In the genomic region with DNA sequence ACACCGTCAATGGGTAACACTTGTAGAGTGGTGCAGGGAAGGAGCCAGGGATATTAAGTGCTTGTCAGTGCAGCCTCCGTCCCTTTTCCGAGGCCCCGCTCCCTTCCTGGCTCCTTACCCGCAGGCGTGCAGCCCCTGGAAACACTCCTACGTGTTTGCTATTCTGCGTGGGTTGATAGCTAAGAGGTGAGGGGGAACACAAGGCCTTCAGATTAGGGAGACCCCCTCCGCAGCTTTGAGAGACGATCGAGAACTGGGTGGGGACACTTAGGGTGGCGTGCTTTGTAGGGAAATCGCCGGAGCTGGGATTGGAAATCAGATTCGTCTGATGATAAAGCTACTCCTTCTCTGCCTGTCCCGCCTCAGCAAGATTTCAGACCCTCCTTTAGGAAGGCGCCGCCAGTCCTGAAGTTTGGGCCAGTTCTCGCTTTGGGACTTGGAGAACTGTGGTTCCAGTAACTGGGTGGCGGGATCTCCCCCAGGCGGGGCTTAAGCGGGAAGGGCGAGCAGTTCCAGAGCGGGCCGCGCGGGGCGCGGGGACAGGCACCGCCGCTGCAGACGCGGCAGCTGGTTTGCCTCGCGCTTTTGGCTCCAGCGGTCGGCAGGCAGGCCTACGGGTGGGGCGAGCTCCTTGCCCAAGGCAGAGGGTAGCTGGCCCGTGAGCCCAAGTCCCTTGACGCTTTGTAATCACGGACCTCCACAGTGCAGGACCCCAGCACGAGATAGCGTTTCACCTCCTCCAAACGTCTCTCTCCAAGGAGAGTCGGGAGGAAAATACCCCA, we compare ENCODE assay signal across 9 cellular contexts. TPM values are rescaled to one million over a fixed set of nuclear protein-coding genes. Genes with fewer than 3 reads are reported as not detected.
A peak's percentile ranks its signal among the peaks of the same experiment; 100 is the strongest.
DNase-seq lines count a peak whose midpoint lies in the region; ATAC-seq, FAIRE-seq and TF ChIP-seq lines count a peak whose summit lies in the region.
"Had no signal": no experiment of that assay in that cellular context is flagged by ENCODE, and none has a peak within 500 bp of the region (broad histone marks: within the 10 kb centered on the region; RNA-seq: fewer than 3 reads in every experiment).

No MANE protein-coding gene starts in this region.

- peaks cover 3% of the 10 kb centered on the region for H3K36me3 Mint-ChIP-seq in CD8-positive, alpha-beta T cell

- 2 to 3% methylated on average over 10 to 13 of the region's 46 CpGs for WGBS in gastroesophageal sphincter (ENCODE audit: low coverage in 1 of 2), 2 donors

- POLR2A ChIA-PET in CD8-positive, alpha-beta T cell (lab: Charles Lee), result no interaction called here

- H3K4me3 ChIP-seq in CD8-positive, alpha-beta T cell (ENCODE audit: low read depth, low read length), result peak overlapping the region; percentile 72
- H3K4me3 ChIP-seq in gastroesophageal sphincter (peak overlapping the region; percentile 48 to 58), neutrophil (ENCODE audit: low read depth in 1 of 2, low read length in 1 of 2) (peak overlapping the region; percentile 40 to 55)

- no peaks in the 10 kb centered on the region for H3K36me3 ChIP-seq in CD8-positive, alpha-beta T cell (ENCODE audit: insufficient read depth, low read length)
- H3K36me3 ChIP-seq in gastroesophageal sphincter (no peaks in the 10 kb centered on the region), neutrophil (no peaks in the 10 kb centered on the region)

- H3K9me3 ChIP-seq in CD8-positive, alpha-beta T cell (ENCODE audit: low read length), result no peaks in the 10 kb centered on the region
- H3K9me3 ChIP-seq in gastroesophageal sphincter (no peaks in the 10 kb centered on the region), neutrophil (no peaks in the 10 kb centered on the region)

- no peak overlapping the region for H3K27ac ChIP-seq in CD8-positive, alpha-beta T cell (ENCODE audit: low read depth, low read length)
- H3K27ac ChIP-seq in gastroesophageal sphincter, result peak overlapping the region; percentile 37 to 86 (median 78)
- no peak overlapping the region for H3K27ac ChIP-seq in neutrophil
- peak overlapping the region; percentile 57 for H3K27ac ChIP-seq in temporal lobe (ENCODE audit: low read depth, low read length)

- H3K9me3 Mint-ChIP-seq in CD8-positive, alpha-beta T cell, result no peaks in the 10 kb centered on the region

- CTCF ChIA-PET in CD8-positive, alpha-beta T cell (lab: Charles Lee), result interaction anchor here (0.9 to 1.2 kb wide), 3 partner anchors 14 to 17 kb away, joined by 3 to 4 read pairs (median 3); no protein-coding TSS in a partner anchor

- no peak for TF ChIP-seq EP300 in gastroesophageal sphincter (IDR thresholded peaks at IDR 0.05)

- H3K27me3 ChIP-seq in CD8-positive, alpha-beta T cell (ENCODE audit: insufficient read depth, low read length), result peaks cover 6% of the 10 kb centered on the region
- H3K27me3 ChIP-seq in gastroesophageal sphincter, result peaks cover 27% of the 10 kb centered on the region
- H3K27me3 ChIP-seq in neutrophil, result peaks cover 93% of the 10 kb centered on the region

- H3K27ac Mint-ChIP-seq in CD8-positive, alpha-beta T cell, result no peak overlapping the region

- intact Hi-C loops in CD8-positive, alpha-beta T cell (cut with DNase I, micrococcal nuclease), result no loop called here

- peaks cover 15% of the 10 kb centered on the region for H3K4me1 Mint-ChIP-seq in CD8-positive, alpha-beta T cell (ENCODE audit: low read depth)

- peak; percentile 5 to 69 (median 39) for DNase-seq in CD8-positive, alpha-beta T cell
- DNase-seq in GM20000 (ENCODE audit: low spot score) (peak; percentile 78), HTR-8/SVneo (ENCODE audit: insufficient read length, low spot score) (peak; percentile 84), RPMI7951 (ENCODE audit: low read depth) (peak; percentile 74)
- DNase-seq in activated gamma-delta T cell treated with anti-CD3 and anti-CD28 coated beads, Interleukin-2, amount 50 U/mL, for 16 hours (ENCODE audit: low read depth), result peak; percentile 35

- ATAC-seq in CD8-positive, alpha-beta T cell, result peak; percentile 84
- ATAC-seq in gastroesophageal sphincter, result peak; percentile 95

- peak; percentile 94 for FAIRE-seq in HTR-8/SVneo (lab: Jason Lieb, UNC)

- H3K27me3 Mint-ChIP-seq in CD8-positive, alpha-beta T cell (ENCODE audit: low read depth), result peaks cover 47% of the 10 kb centered on the region

- H3K4me1 ChIP-seq in CD8-positive, alpha-beta T cell (ENCODE audit: insufficient read depth, low read length), result no peaks in the 10 kb centered on the region
- H3K4me1 ChIP-seq in gastroesophageal sphincter (peaks cover 0 to 33% (median 5%) of the 10 kb centered on the region in 3 donors), neutrophil (ENCODE audit: control insufficient read depth in 1 of 2, insufficient read depth in 1 of 2, low read depth in 1 of 2, low read length in 1 of 2) (peaks cover 9 to 18% of the 10 kb centered on the region in 2 experiments)

- TF ChIP-seq POLR2A in gastroesophageal sphincter (IDR thresholded peaks at IDR 0.05), result peak; percentile 26 to 28

- H3K4me3 Mint-ChIP-seq in CD8-positive, alpha-beta T cell, result peak overlapping the region; percentile 90

- peak; percentile 28 for TF ChIP-seq CTCF in CD8-positive, alpha-beta T cell (IDR thresholded peaks at IDR 0.05)
- TF ChIP-seq CTCF in GM20000 (IDR thresholded peaks at IDR 0.05; ENCODE audit: extremely low read depth, missing control alignments) (peak; percentile 36), gastroesophageal sphincter (IDR thresholded peaks at IDR 0.05) (peak; percentile 78 to 94 (median 89)), neutrophil (IDR thresholded peaks at IDR 0.05) (no peak)

RNA-seq across cellular contexts. Expression of gene FAM107A, which starts 8.0 kb away (rescaled TPM):
- not detected for total RNA-seq in CD8-positive, alpha-beta T cell
- not detected in 2 replicates for total RNA-seq in RPMI7951 (2014; rRNA removed; shearing (Covaris generic))
- 100 to 1,000 TPM in 1 of 4 donors, 10 to 100 TPM in 3; 27.9 to 109 (median 83.8) TPM for total RNA-seq in gastroesophageal sphincter
- total RNA-seq in temporal lobe, result 32.2 TPM
- total RNA-seq: activated CD8-positive, alpha-beta memory T cell treated with anti-CD3 and anti-CD28 coated beads for 36 hours had no signal

RNA-seq across cellular contexts. Expression of gene ACOX2, which starts 48.2 kb away (rescaled TPM):
- total RNA-seq in CD8-positive, alpha-beta T cell, result not detected
- 5.3 and 8.1 TPM in 2 replicates for total RNA-seq in RPMI7951 (2014; rRNA removed; shearing (Covaris generic))
- total RNA-seq in gastroesophageal sphincter, result 10 to 100 TPM; 17.3 to 43.3 (median 23.6) TPM
- 0.98 TPM for total RNA-seq in temporal lobe
- total RNA-seq: activated CD8-positive, alpha-beta memory T cell treated with anti-CD3 and anti-CD28 coated beads for 36 hours had no signal

Comparison
In these comparisons a context has a peak if more than half of its experiments do, and no peak if none do; other contexts are left out.
1. H3K27ac ChIP-seq: peak in gastroesophageal sphincter (4 of 4) and temporal lobe (single experiment); none in CD8-positive, alpha-beta T cell (single experiment) and neutrophil (single experiment).
2. RNA of gene FAM107A, which starts 8.0 kb away (total RNA-seq): 27.9 to 109 TPM in gastroesophageal sphincter and 32.2 TPM in temporal lobe (single experiment); not detected in CD8-positive, alpha-beta T cell and not detected in RPMI7951; every median in the first group is over 10 times any median in the second.
3. Peak in every context shown above with its lines, with median percentiles within 50 percentile points of each other: DNase-seq and H3K4me3 ChIP-seq.